18 cellular contexts compared by ENCODE assay signal in genomic region chr4:84660606-84661005, GRCh38.
A peak's percentile ranks its signal among the peaks of the same experiment; 100 is the strongest.
DNase-seq lines count a peak whose midpoint lies in the region; ATAC-seq, FAIRE-seq and TF ChIP-seq lines count a peak whose summit lies in the region.
"Had no signal": no experiment of that assay in that cellular context is flagged by ENCODE, and none has a peak within 500 bp of the region (broad histone marks: within the 10 kb centered on the region; RNA-seq: fewer than 3 reads in every experiment).

No MANE protein-coding gene starts in this region.

- peak overlapping the region; percentile 1 to 40 for H3K27ac ChIP-seq in small intestine (ENCODE audit: low read depth in 1 of 2, low read length in 1 of 2)
- H3K27ac ChIP-seq: BLaER1 treated with 17β-estradiol and CSF1 and Interleukin-3, amounts not matched to agents 10 nM and 100 nM had no signal

- no peak overlapping the region for H3K4me3 ChIP-seq in Caco-2 (ENCODE audit: low read depth, low read length)
- H3K4me3 ChIP-seq in mucosa of descending colon: no peak overlapping the region
- H3K4me3 ChIP-seq in small intestine (ENCODE audit: low read depth in 1 of 2, low read length in 2 of 2): no peak overlapping the region
- H3K4me3 ChIP-seq: BLaER1 treated with 17β-estradiol and CSF1 and Interleukin-3, amounts not matched to agents 10 nM and 100 nM; GM12878 had no signal

- H3K4me1 Mint-ChIP-seq in Caco-2 (ENCODE audit: low read depth, unreplicated experiment): peaks cover 13% of the 10 kb centered on the region
- peaks cover 18% of the 10 kb centered on the region for H3K4me1 Mint-ChIP-seq in WTC11
- H3K4me1 Mint-ChIP-seq: B cell had no signal

- H3K9me3 ChIP-seq in Caco-2 (0 out of 2 replicates have a peak, but pooled peaks cover 6% of the 10 kb centered on the region), mucosa of descending colon (peaks cover 6% of the 10 kb centered on the region), small intestine (ENCODE audit: control insufficient read depth, low read depth) (no peaks in the 10 kb centered on the region)

- H3K4me1 ChIP-seq in Caco-2 (peaks cover 11% of the 10 kb centered on the region), mucosa of descending colon (ENCODE audit: low read depth) (peaks cover 16% of the 10 kb centered on the region), small intestine (ENCODE audit: control insufficient read depth in 2 of 2, insufficient read depth in 1 of 2, low read depth in 1 of 2, low read length in 1 of 2) (peaks cover 3 to 7% of the 10 kb centered on the region in 2 donors)
- H3K4me1 ChIP-seq: BLaER1 treated with 17β-estradiol and CSF1 and Interleukin-3, amounts not matched to agents 10 nM and 100 nM had no signal

- peaks cover 21% of the 10 kb centered on the region for H3K9me3 Mint-ChIP-seq in Caco-2 (ENCODE audit: unreplicated experiment)
- peaks cover 51% of the 10 kb centered on the region for H3K9me3 Mint-ChIP-seq in WTC11

- ATAC-seq in WTC11 (peak; percentile 50), mucosa of descending colon (peak; percentile 13)
- ATAC-seq: CD8-positive, alpha-beta T cell; GM12878 had no signal

- TF ChIP-seq CTCF in Caco-2 (IDR thresholded peaks at IDR 0.05; ENCODE audit: insufficient read depth in 1 of 2, low read depth in 1 of 2, low read length in 1 of 2, severe bottlenecking in 1 of 2, unreplicated experiment in 1 of 2) (no peak), WTC11 (IDR thresholded peaks at IDR 0.05) (no peak), mucosa of descending colon (IDR thresholded peaks at IDR 0.05) (no peak)

- 51 to 74% (median 71%) methylated on average over 3 of the region's 3 CpGs for WGBS in small intestine, 3 donors

- no peaks in the 10 kb centered on the region for H3K27me3 ChIP-seq in Caco-2 (replicated peaks; ENCODE audit: control insufficient read depth, insufficient read depth, low read length)
- H3K27me3 ChIP-seq in small intestine (ENCODE audit: control insufficient read depth in 2 of 2, insufficient read depth in 2 of 2, low read length in 2 of 2): no peaks in the 10 kb centered on the region
- H3K27me3 ChIP-seq: BLaER1 treated with 17β-estradiol and CSF1 and Interleukin-3, amounts not matched to agents 10 nM and 100 nM had no signal

- intact Hi-C loops in Caco-2 (cut with micrococcal nuclease; ENCODE audit: unreplicated experiment) (no loop called here), mucosa of descending colon (cut with DNase I, micrococcal nuclease) (no loop called here)

- H3K36me3 Mint-ChIP-seq in Caco-2 (ENCODE audit: insufficient read depth, unreplicated experiment) (peaks cover 34% of the 10 kb centered on the region), WTC11 (peaks cover 63% of the 10 kb centered on the region)
- H3K36me3 Mint-ChIP-seq: CD8-positive, alpha-beta T cell had no signal

- H3K27ac Mint-ChIP-seq in Caco-2 (ENCODE audit: unreplicated experiment) (no peak overlapping the region), WTC11 (no peak overlapping the region)
- H3K27ac Mint-ChIP-seq: B cell; CD8-positive, alpha-beta T cell; HFFc6 had no signal

- CTCF ChIA-PET in Caco-2 (lab: Charles Lee) (no interaction called here), WTC11 (lab: Charles Lee) (no interaction called here), HEK293T (lab: Yijun Ruan, JAX) (no interaction called here)

- no peak for FAIRE-seq in small intestine (lab: Jason Lieb, UNC)
- FAIRE-seq: GM12878, GM19239, H54 had no signal

- DNase-seq in Caco-2: no peak
- DNase-seq in WTC11 (ENCODE audit: low spot score): no peak
- no peak for DNase-seq in mucosa of descending colon
- DNase-seq in small intestine: no peak
- DNase-seq in kidney glomerular epithelial cell (lab: John Stamatoyannopoulos, UW): no peak
- DNase-seq in HEK293T (ENCODE audit: extremely low spot score): no peak
- DNase-seq: CD8-positive, alpha-beta T cell; DMS 273 treated with DMSO at 0.1 percent for 48 hours; DMS53; DND-41; EL; HCEC 1CT; HFFc6 had no signal

- POLR2A ChIA-PET in Caco-2 (lab: Charles Lee) (no interaction called here), WTC11 (lab: Charles Lee) (no interaction called here), HEK293T (lab: Yijun Ruan, JAX) (no interaction called here)

- H3K4me3 Mint-ChIP-seq in Caco-2 (ENCODE audit: unreplicated experiment) (peak overlapping the region; percentile 5), WTC11 (no peak overlapping the region)
- H3K4me3 Mint-ChIP-seq: B cell; CD8-positive, alpha-beta T cell; HFFc6 had no signal

- no peaks in the 10 kb centered on the region for H3K36me3 ChIP-seq in Caco-2 (ENCODE audit: control insufficient read depth, insufficient read depth, low read length)
- H3K36me3 ChIP-seq in mucosa of descending colon (ENCODE audit: low read depth): no peaks in the 10 kb centered on the region
- no peaks in the 10 kb centered on the region for H3K36me3 ChIP-seq in small intestine (ENCODE audit: control insufficient read depth in 2 of 2, insufficient read depth in 2 of 2, low read length in 2 of 2)

- H3K27me3 Mint-ChIP-seq in Caco-2 (ENCODE audit: insufficient read depth, unreplicated experiment): no peaks in the 10 kb centered on the region
- H3K27me3 Mint-ChIP-seq in WTC11 (ENCODE audit: low read depth): peaks cover 9% of the 10 kb centered on the region
- H3K27me3 Mint-ChIP-seq: B cell had no signal

- no TSS peak for BruUV-seq in Caco-2 (replicated peaks; lab: Mats Ljungman, UMichigan)

TF ChIP-seq in WTC11, 78 proteins besides CTCF, POLR2A, EP300 and RAD21:
- TF ChIP-seq ATF6 (CRISPR knock-in tag; IDR thresholded peaks at IDR 0.05) (no peak), ZNF416 (CRISPR knock-in tag; IDR thresholded peaks at IDR 0.05) (no peak), OVOL2 (CRISPR knock-in tag; IDR thresholded peaks at IDR 0.05; ENCODE audit: borderline replicate concordance) (no peak), E2F4 (CRISPR knock-in tag; IDR thresholded peaks at IDR 0.05; ENCODE audit: borderline replicate concordance, low read depth) (no peak), ZNF423 (CRISPR knock-in tag; IDR thresholded peaks at IDR 0.05) (no peak)

TF ChIP-seq in HEK293T, 16 proteins besides CTCF, POLR2A, EP300 and RAD21:
- TF ChIP-seq ELF4 (IDR thresholded peaks at IDR 0.05) (no peak), L3MBTL2 (conservative IDR thresholded peaks at IDR 0.05) (no peak), BHLHE40 (IDR thresholded peaks at IDR 0.05; ENCODE audit: borderline replicate concordance) (no peak), NFRKB (IDR thresholded peaks at IDR 0.05) (no peak), ZNF384 (IDR thresholded peaks at IDR 0.05) (no peak), SUZ12 (IDR thresholded peaks at IDR 0.05) (no peak), PKNOX1 (IDR thresholded peaks at IDR 0.05) (no peak), TARDBP (IDR thresholded peaks at IDR 0.05) (no peak), LEF1 (IDR thresholded peaks at IDR 0.05; ENCODE audit: borderline replicate concordance) (no peak), SP1 (IDR thresholded peaks at IDR 0.05) (no peak), ARNT (IDR thresholded peaks at IDR 0.05) (no peak), FOXK2 (IDR thresholded peaks at IDR 0.05) (no peak), HDGF (IDR thresholded peaks at IDR 0.05; ENCODE audit: borderline replicate concordance) (no peak), CTBP1 (IDR thresholded peaks at IDR 0.05; ENCODE audit: borderline replicate concordance) (no peak)
TF ChIP-seq in HEK293T: peak in this region for 0.
